Comparison of ENCODE assay signal across 21 cellular contexts in genomic region chr14:71650187-71650586, GRCh38.
A peak's percentile ranks its signal among the peaks of the same experiment; 100 is the strongest.
DNase-seq lines count a peak whose midpoint lies in the region; ATAC-seq and TF ChIP-seq lines count a peak whose summit lies in the region.
"Had no signal": no experiment of that assay in that cellular context is flagged by ENCODE, and none has a peak within 500 bp of the region (broad histone marks: within the 10 kb centered on the region; RNA-seq: fewer than 3 reads in every experiment).

No MANE protein-coding gene starts in this region.

- H3K4me3 ChIP-seq in choroid plexus epithelial cell (ENCODE audit: low read depth, low read length) (no peak overlapping the region), osteoblast (ENCODE audit: insufficient read depth, low read length) (no peak overlapping the region), Peyer's patch (no peak overlapping the region), body of pancreas (no peak overlapping the region)
- H3K4me3 ChIP-seq: SJCRH30 had no signal

- H3K4me2 ChIP-seq in osteoblast (ENCODE audit: insufficient read depth, low read length): no peak overlapping the region

- TF ChIP-seq POLR2A in Peyer's patch (IDR thresholded peaks at IDR 0.05) (no peak), body of pancreas (IDR thresholded peaks at IDR 0.05) (no peak)

- H3K79me2 ChIP-seq in osteoblast (ENCODE audit: insufficient read depth, low read length): peaks cover 72% of the 10 kb centered on the region

- H3K27me3 ChIP-seq in osteoblast (ENCODE audit: insufficient read depth, low read length) (no peaks in the 10 kb centered on the region), Peyer's patch (no peaks in the 10 kb centered on the region), body of pancreas (no peaks in the 10 kb centered on the region)
- H3K27me3 ChIP-seq: SJCRH30 had no signal

- DNase-seq in EH (ENCODE audit: low read depth): peak; percentile 29
- peak; percentile 35 for DNase-seq in choroid plexus epithelial cell (ENCODE audit: low read depth)
- no peak for DNase-seq in osteoblast (ENCODE audit: insufficient read length, low spot score, missing footprints)
- no peak for DNase-seq in Peyer's patch
- DNase-seq in GM03348 (ENCODE audit: low spot score): no peak
- DNase-seq in NCI-H446 (lab: John Stamatoyannopoulos, UW): no peak
- DNase-seq in body of pancreas: no peak
- DNase-seq: DND-41, GF-D8, H9, KBM-7, MV-4-11, NCI-H1417 treated with DMSO at 0.1 percent for 48 hours, NCI-H2029 treated with DMSO at 0.1 percent for 48 hours, NCI-H510A, NCI-H774, SJCRH30 had no signal

- ATAC-seq in SK-N-SH treated with all-trans-retinoic acid at 6 μM for 48 hours: peak; percentile 28; the same call in 2 of the 3 replicates
- ATAC-seq in body of pancreas: no peak

- no peaks in the 10 kb centered on the region for H4K20me1 ChIP-seq in osteoblast (ENCODE audit: insufficient read depth, low read length)

- no peak overlapping the region for H2AFZ ChIP-seq in osteoblast (ENCODE audit: low read length)

- H3K9me3 ChIP-seq in osteoblast (ENCODE audit: low read depth, low read length) (no peaks in the 10 kb centered on the region), Peyer's patch (peaks cover 0 to 14% (median 0%) of the 10 kb centered on the region in 4 donors), body of pancreas (no peaks in the 10 kb centered on the region)

- peaks cover 43% of the 10 kb centered on the region for H3K36me3 ChIP-seq in osteoblast (ENCODE audit: insufficient read depth, low read length)
- peaks cover 0 to 12% (median 0%) of the 10 kb centered on the region in 3 donors for H3K36me3 ChIP-seq in Peyer's patch
- H3K36me3 ChIP-seq in body of pancreas (replicated peaks in 1 of 2; ENCODE audit: insufficient read depth in 1 of 2, low read depth in 2 of 2): no peaks in the 10 kb centered on the region
- H3K36me3 ChIP-seq: SJCRH30 had no signal

- peaks cover 30% of the 10 kb centered on the region for H3K4me1 ChIP-seq in osteoblast (ENCODE audit: insufficient read depth, low read length)
- no peaks in the 10 kb centered on the region for H3K4me1 ChIP-seq in Peyer's patch
- peaks cover 16% of the 10 kb centered on the region for H3K4me1 ChIP-seq in body of pancreas
- H3K4me1 ChIP-seq: SJCRH30 had no signal

- 95 to 96% methylated on average over 6 of the region's 6 CpGs for WGBS in body of pancreas, 2 donors

- no peak for TF ChIP-seq CTCF in choroid plexus epithelial cell (conservative IDR thresholded peaks at IDR 0.05; ENCODE audit: low read depth, low read length)
- no peak for TF ChIP-seq CTCF in osteoblast (IDR thresholded peaks at IDR 0.05; ENCODE audit: extremely low read depth, low read depth, low read length)
- no peak for TF ChIP-seq CTCF in Peyer's patch (IDR thresholded peaks at IDR 0.05)
- TF ChIP-seq CTCF in body of pancreas (IDR thresholded peaks at IDR 0.05): no peak

- peak overlapping the region; percentile 85 for H3K27ac ChIP-seq in osteoblast (ENCODE audit: low read depth, low read length)
- H3K27ac ChIP-seq in Peyer's patch: no peak overlapping the region
- H3K27ac ChIP-seq in body of pancreas: no peak overlapping the region
- H3K27ac ChIP-seq: C4-2B, HL-60, RWPE1, SJCRH30 had no signal

- intact Hi-C loops in body of pancreas (cut with DNase I): no loop called here

TF ChIP-seq in SK-N-SH treated with all-trans-retinoic acid at 6 μM for 48 hours, 23 proteins besides CTCF, POLR2A, EP300 and RAD21 (continues in another document):
- TF ChIP-seq ZNF70 (CRISPR knock-in tag; IDR thresholded peaks at IDR 0.05): no peak
- TF ChIP-seq GLIS3 (CRISPR knock-in tag; IDR thresholded peaks at IDR 0.05): no peak
- TF ChIP-seq OSR1 (CRISPR knock-in tag; IDR thresholded peaks at IDR 0.05): no peak
- no peak for TF ChIP-seq TOX (CRISPR knock-in tag; IDR thresholded peaks at IDR 0.05; ENCODE audit: borderline replicate concordance)
- TF ChIP-seq RARB (CRISPR knock-in tag; IDR thresholded peaks at IDR 0.05): no peak
- TF ChIP-seq PPARA (CRISPR knock-in tag; IDR thresholded peaks at IDR 0.05; ENCODE audit: borderline replicate concordance): no peak
- no peak for TF ChIP-seq POU6F1 (CRISPR knock-in tag; IDR thresholded peaks at IDR 0.05; ENCODE audit: borderline replicate concordance, low read depth)
- TF ChIP-seq ZC3H10 (CRISPR knock-in tag; IDR thresholded peaks at IDR 0.05): no peak
- TF ChIP-seq BACH2 (CRISPR knock-in tag; IDR thresholded peaks at IDR 0.05; ENCODE audit: borderline replicate concordance): no peak
- TF ChIP-seq TCF4 (CRISPR knock-in tag; IDR thresholded peaks at IDR 0.05; ENCODE audit: borderline replicate concordance): no peak
- no peak for TF ChIP-seq ISL1 (CRISPR knock-in tag; IDR thresholded peaks at IDR 0.05)
- no peak for TF ChIP-seq ARNTL (CRISPR knock-in tag; IDR thresholded peaks at IDR 0.05; ENCODE audit: borderline replicate concordance, low read depth)
- no peak for TF ChIP-seq PATZ1 (CRISPR knock-in tag; IDR thresholded peaks at IDR 0.05; ENCODE audit: borderline replicate concordance)
- no peak for TF ChIP-seq CSDC2 (CRISPR knock-in tag; IDR thresholded peaks at IDR 0.05)
- TF ChIP-seq CSRNP3 (CRISPR knock-in tag; IDR thresholded peaks at IDR 0.05): no peak
- no peak for TF ChIP-seq ZNF8 (CRISPR knock-in tag; IDR thresholded peaks at IDR 0.05)
- no peak for TF ChIP-seq TSHZ2 (CRISPR knock-in tag; IDR thresholded peaks at IDR 0.05)

Comparison
In these comparisons a context has a peak if more than half of its experiments do, and no peak if none do; other contexts are left out.
1. DNase-seq: peak in EH (single experiment) and choroid plexus epithelial cell (single experiment); none in osteoblast (single experiment), Peyer's patch (0 of 3), GM03348 (single experiment), NCI-H446 (0 of 2) and body of pancreas (0 of 4).